Comparison of ENCODE assay signal across 27 cellular contexts in genomic region chr1:30260318-30260717, GRCh38.
"Had no signal": no experiment of that assay in that cellular context is flagged by ENCODE, and none has a peak within 500 bp of the region (broad histone marks: within the 10 kb centered on the region; RNA-seq: fewer than 3 reads in every experiment).

No MANE protein-coding gene starts in this region.

- H3K4me3 ChIP-seq: hepatocyte, left ventricle myocardium inferior, lung, mucosa of descending colon, pancreas, prostate gland, skin epidermis, suprapubic skin, thoracic aorta, tibial artery, uterus had no signal

- H3K4me1 ChIP-seq: left ventricle myocardium inferior, pancreas, prostate gland, suprapubic skin, tibial artery, uterus had no signal

- DNase-seq: islet precursor cell; left ventricle myocardium inferior; mesendoderm; midbrain; mucosa of descending colon; naive thymus-derived CD4-positive, alpha-beta T cell; nucleus accumbens; pancreas; retina; right cardiac atrium; stimulated activated CD4-positive, alpha-beta T cell treated with anti-CD3 and anti-CD28 coated beads, Interleukin-12 subunit alpha, Interleukin-12 subunit beta, amount 100 ng/mL, for 4 hours; stimulated activated CD4-positive, alpha-beta T cell treated with anti-CD3 and anti-CD28 coated beads, Interleukin-15, amount 100 ng/mL, for 24 hours; stimulated activated CD4-positive, alpha-beta T cell treated with anti-CD3 and anti-CD28 coated beads, Interleukin-2, amount 100 ng/mL, for 24 hours; stimulated activated CD4-positive, alpha-beta T cell treated with anti-CD3 and anti-CD28 coated beads, Interleukin-4, amount 100 ng/mL, for 1 hour; stimulated activated naive B cell treated with anti-CD40 and anti-IgM and Interleukin-4, amounts not matched to agents 10 μg/mL and 1 μg/mL and 100 μg/mL, for 72 hours; trophoblast cell; uterus had no signal

- H3K4me3 Mint-ChIP-seq: naive thymus-derived CD4-positive, alpha-beta T cell; natural killer cell treated with Interleukin-12 subunit alpha and Interleukin-12 subunit beta and Interleukin-15 and Interleukin-18, amount 100 ng/mL, for 72 hours; stimulated activated naive B cell treated with anti-CD40 and anti-IgM and Interleukin-4, amounts not matched to agents 10 μg/mL and 1 μg/mL and 100 μg/mL, for 72 hours; stimulated activated naive CD8-positive, alpha-beta T cell treated with anti-CD3 and anti-CD28 coated beads, Interleukin-15, Interleukin-2, amounts not matched to agents 100 ng/mL and 50 ng/mL, for 24 hours had no signal

- H3K27me3 ChIP-seq: pancreas, uterus had no signal

- ATAC-seq: mucosa of descending colon; naive thymus-derived CD4-positive, alpha-beta T cell; natural killer cell treated with Interleukin-12 subunit alpha and Interleukin-12 subunit beta and Interleukin-15 and Interleukin-18, amount 100 ng/mL, for 72 hours; pancreas; right cardiac atrium; sciatic nerve; stimulated activated naive B cell treated with anti-CD40 and anti-IgM and Interleukin-4, amounts not matched to agents 10 μg/mL and 1 μg/mL and 100 μg/mL, for 72 hours had no signal

- H3K4me1 Mint-ChIP-seq: naive thymus-derived CD4-positive, alpha-beta T cell; stimulated activated naive B cell treated with anti-CD40 and anti-IgM and Interleukin-4, amounts not matched to agents 10 μg/mL and 1 μg/mL and 100 μg/mL, for 72 hours had no signal

- H3K9me3 ChIP-seq: mucosa of descending colon, pancreas, prostate gland, suprapubic skin, thoracic aorta, tibial artery, uterus had no signal

- H3K27ac ChIP-seq: hepatocyte, left ventricle myocardium inferior, pancreas, prostate gland, skin epidermis, suprapubic skin, thoracic aorta, tibial artery, uterus had no signal

- H3K36me3 ChIP-seq: left ventricle myocardium inferior, pancreas, prostate gland, suprapubic skin, thoracic aorta, tibial artery, uterus had no signal

- H3K27ac Mint-ChIP-seq: naive thymus-derived CD4-positive, alpha-beta T cell; natural killer cell treated with Interleukin-12 subunit alpha and Interleukin-12 subunit beta and Interleukin-15 and Interleukin-18, amount 100 ng/mL, for 72 hours; stimulated activated naive B cell treated with anti-CD40 and anti-IgM and Interleukin-4, amounts not matched to agents 10 μg/mL and 1 μg/mL and 100 μg/mL, for 72 hours; stimulated activated naive CD8-positive, alpha-beta T cell treated with anti-CD3 and anti-CD28 coated beads, Interleukin-15, Interleukin-2, amounts not matched to agents 100 ng/mL and 50 ng/mL, for 24 hours had no signal

- H3K36me3 Mint-ChIP-seq: naive thymus-derived CD4-positive, alpha-beta T cell; natural killer cell treated with Interleukin-12 subunit alpha and Interleukin-12 subunit beta and Interleukin-15 and Interleukin-18, amount 100 ng/mL, for 72 hours; stimulated activated naive B cell treated with anti-CD40 and anti-IgM and Interleukin-4, amounts not matched to agents 10 μg/mL and 1 μg/mL and 100 μg/mL, for 72 hours had no signal
